Comparison of ENCODE assay signal across 19 cellular contexts in the genomic region with DNA sequence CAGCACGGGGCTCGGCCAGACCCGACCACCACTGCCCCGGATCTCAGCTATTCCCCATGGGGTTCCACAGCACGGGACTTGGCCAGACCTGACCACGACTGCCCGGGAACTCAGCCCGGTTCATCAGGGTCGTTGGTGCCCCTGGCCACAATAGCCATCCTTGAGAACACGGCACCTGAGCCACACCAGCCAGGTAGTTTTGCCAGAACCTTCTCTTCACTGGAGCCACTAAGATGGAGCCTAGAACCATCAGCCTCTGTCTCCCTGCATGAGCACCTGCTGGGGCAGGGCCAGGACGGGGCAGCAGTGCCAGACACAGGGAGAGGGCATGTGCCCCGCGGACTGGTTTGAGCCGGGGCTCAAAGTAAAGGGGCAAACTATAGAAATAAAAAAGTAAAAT. TPM values are rescaled to one million over a fixed set of nuclear protein-coding genes. Genes with fewer than 3 reads are reported as not detected.
"Had no signal": no experiment of that assay in that cellular context is flagged by ENCODE, and none has a peak within 500 bp of the region (broad histone marks: within the 10 kb centered on the region; RNA-seq: fewer than 3 reads in every experiment).

No MANE protein-coding gene starts in this region.

- H3K4me3 ChIP-seq: heart right ventricle, left lung, lung, suprapubic skin, thyroid gland had no signal

- DNase-seq: effector memory CD4-positive, alpha-beta T cell; heart right ventricle; hypothalamus; islet precursor cell; naive B cell; small intestine; stimulated activated CD4-positive, alpha-beta T cell treated with anti-CD3 and anti-CD28 coated beads, Interleukin-2, amount 100 ng/mL, for 48 hours; stimulated activated CD8-positive, alpha-beta memory T cell treated with anti-CD3 and anti-CD28 coated beads, Interleukin-4, amount 100 ng/mL, for 48 hours; stimulated activated naive CD8-positive, alpha-beta T cell treated with anti-CD3 and anti-CD28 coated beads, Interleukin-15, Interleukin-2, amounts not matched to agents 100 U/mL and 50 U/mL, for 24 hours; thyroid gland had no signal

- H3K27ac ChIP-seq: heart right ventricle, left lung, suprapubic skin, thyroid gland had no signal

- H3K27ac Mint-ChIP-seq: nephron; stimulated activated effector memory CD8-positive, alpha-beta T cell treated with anti-CD3 and anti-CD28 coated beads, Interleukin-12 subunit alpha, Interleukin-12 subunit beta, amount 100 ng/mL, for 72 hours; type B pancreatic cell had no signal

- H3K9me3 Mint-ChIP-seq: central memory CD8-positive, alpha-beta T cell; naive B cell; nephron; stimulated activated effector memory CD8-positive, alpha-beta T cell treated with anti-CD3 and anti-CD28 coated beads, Interleukin-12 subunit alpha, Interleukin-12 subunit beta, amount 100 ng/mL, for 72 hours; type B pancreatic cell had no signal

- H3K9me3 ChIP-seq: heart right ventricle, left lung, suprapubic skin, thyroid gland had no signal

- ATAC-seq: esophagus mucosa; heart right ventricle; left lung; stimulated activated effector memory CD8-positive, alpha-beta T cell treated with anti-CD3 and anti-CD28 coated beads, Interleukin-12 subunit alpha, Interleukin-12 subunit beta, amount 100 ng/mL, for 72 hours; stimulated activated naive CD8-positive, alpha-beta T cell treated with anti-CD3 and anti-CD28 coated beads, Interleukin-15, Interleukin-2, amounts not matched to agents 100 U/mL and 50 U/mL, for 24 hours had no signal

- H3K36me3 ChIP-seq: heart right ventricle, left lung, suprapubic skin, thyroid gland had no signal

- H3K36me3 Mint-ChIP-seq: naive B cell; stimulated activated effector memory CD8-positive, alpha-beta T cell treated with anti-CD3 and anti-CD28 coated beads, Interleukin-12 subunit alpha, Interleukin-12 subunit beta, amount 100 ng/mL, for 72 hours; type B pancreatic cell had no signal

- H3K4me3 Mint-ChIP-seq: central memory CD8-positive, alpha-beta T cell; stimulated activated effector memory CD8-positive, alpha-beta T cell treated with anti-CD3 and anti-CD28 coated beads, Interleukin-12 subunit alpha, Interleukin-12 subunit beta, amount 100 ng/mL, for 72 hours; type B pancreatic cell had no signal

RNA-seq across cellular contexts. Expression of a gene that starts 11.4 kb away (rescaled TPM):
- total RNA-seq: pulmonary artery endothelial cell, suprapubic skin had no signal
